17 cellular contexts compared by ENCODE assay signal in the genomic region with DNA sequence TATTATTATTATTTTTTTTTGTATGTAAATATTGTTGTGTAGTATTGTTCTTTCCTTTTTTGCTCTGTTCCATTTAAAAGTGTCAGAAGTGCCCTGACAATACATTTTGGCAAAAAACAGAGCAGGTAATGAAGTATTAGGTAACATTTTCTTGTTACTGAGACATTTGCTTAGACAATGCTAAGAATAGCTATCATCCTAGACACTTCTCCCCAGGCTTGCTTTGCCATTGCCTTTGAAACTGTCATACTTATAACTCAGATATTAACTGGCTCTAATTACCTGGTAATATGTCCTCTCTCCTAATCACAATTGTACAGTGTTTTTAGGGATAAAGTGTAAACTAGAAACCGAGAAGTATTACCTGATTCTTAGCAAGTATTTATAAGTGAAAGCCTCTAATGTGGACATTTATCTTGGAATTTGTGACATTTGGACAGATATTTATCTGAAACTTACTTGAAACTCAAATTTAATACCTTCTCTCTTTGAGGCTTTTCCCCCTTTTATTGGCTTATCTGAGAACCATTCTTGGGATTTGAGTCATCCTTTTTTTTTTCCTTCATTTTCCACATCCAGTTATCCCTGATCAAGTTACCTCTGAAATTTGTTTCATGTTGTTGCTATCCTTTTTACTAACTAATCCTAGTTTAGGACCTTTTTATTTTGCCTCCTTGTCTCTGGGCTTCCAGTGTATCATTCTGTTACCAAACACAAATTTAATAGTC. TPM values are rescaled to one million over a fixed set of nuclear protein-coding genes. Genes with fewer than 3 reads are reported as not detected.
DNase-seq lines count a peak whose midpoint lies in the region; ATAC-seq and TF ChIP-seq lines count a peak whose summit lies in the region.
"Had no signal": no experiment of that assay in that cellular context is flagged by ENCODE, and none has a peak within 500 bp of the region (broad histone marks: within the 10 kb centered on the region; RNA-seq: fewer than 3 reads in every experiment).

No MANE protein-coding gene starts in this region.

- peaks cover 10% of the 10 kb centered on the region for H3K36me3 Mint-ChIP-seq in memory B cell
- H3K36me3 Mint-ChIP-seq in activated T-helper 1 cell treated with anti-CD3 and anti-CD28 coated beads, Interleukin-12 subunit alpha, Interleukin-12 subunit beta, Interleukin-2, Interleukin-4 antibody, amounts not matched to agents 30 ng/mL and 10 ng/mL and 1 ng/mL, durations not matched to agents 14 hours and 24 hours and 36 hours (ENCODE audit: low read depth), result peaks cover 17% of the 10 kb centered on the region

- H3K4me1 ChIP-seq in adipocyte (ENCODE audit: control insufficient read depth, insufficient read depth, low read length) (peaks cover 29% of the 10 kb centered on the region), tibial artery (peaks cover 0 to 83% (median 42%) of the 10 kb centered on the region in 4 donors)

- H3K9ac ChIP-seq in adipocyte (ENCODE audit: low read length), result no peak overlapping the region

- peaks cover 36% of the 10 kb centered on the region for H3K4me1 Mint-ChIP-seq in memory B cell
- H3K4me1 Mint-ChIP-seq in activated T-helper 1 cell treated with anti-CD3 and anti-CD28 coated beads, Interleukin-12 subunit alpha, Interleukin-12 subunit beta, Interleukin-2, Interleukin-4 antibody, amounts not matched to agents 30 ng/mL and 10 ng/mL and 1 ng/mL, durations not matched to agents 14 hours and 24 hours and 36 hours (ENCODE audit: low read depth), result peaks cover 27% of the 10 kb centered on the region

- H3K27ac Mint-ChIP-seq in memory B cell, result peak overlapping the region; percentile 56
- H3K27ac Mint-ChIP-seq in activated T-helper 1 cell treated with anti-CD3 and anti-CD28 coated beads, Interleukin-12 subunit alpha, Interleukin-12 subunit beta, Interleukin-2, Interleukin-4 antibody, amounts not matched to agents 30 ng/mL and 10 ng/mL and 1 ng/mL, durations not matched to agents 14 hours and 24 hours and 36 hours, result no peak overlapping the region
- H3K27ac Mint-ChIP-seq: activated CD4-positive, alpha-beta T cell treated with anti-CD3 and anti-CD28 coated beads, Interleukin-2, amount 10 ng/mL, durations not matched to agents 7 days and 5 days; activated naive CD4-positive, alpha-beta T cell treated with anti-CD3 and anti-CD28 coated beads, Interleukin-2, amount 10 ng/mL, durations not matched to agents 7 days and 5 days had no signal

- H3K27me3 ChIP-seq in adipocyte (replicated peaks; ENCODE audit: control insufficient read depth, insufficient read depth, low read length) (no peaks in the 10 kb centered on the region), tibial artery (no peaks in the 10 kb centered on the region)
- H3K27me3 ChIP-seq: pancreas had no signal

- intact Hi-C loops in activated T-helper 1 cell treated with anti-CD3 and anti-CD28 coated beads, Interleukin-12 subunit alpha, Interleukin-12 subunit beta, Interleukin-2, Interleukin-4 antibody, amounts not matched to agents 30 ng/mL and 10 ng/mL and 1 ng/mL, durations not matched to agents 14 hours and 24 hours and 36 hours (cut with micrococcal nuclease), result no loop called here
- intact Hi-C loops in tibial artery (cut with DNase I; ENCODE audit: low total_unique reads), result no loop called here

- H3K9me3 ChIP-seq in adipocyte (ENCODE audit: control insufficient read depth, low read length) (no peaks in the 10 kb centered on the region), tibial artery (no peaks in the 10 kb centered on the region)
- H3K9me3 ChIP-seq: pancreas had no signal

- no peak for TF ChIP-seq CTCF in tibial artery (IDR thresholded peaks at IDR 0.05)

- no peak overlapping the region for H3K4me3 Mint-ChIP-seq in memory B cell
- no peak overlapping the region for H3K4me3 Mint-ChIP-seq in activated T-helper 1 cell treated with anti-CD3 and anti-CD28 coated beads, Interleukin-12 subunit alpha, Interleukin-12 subunit beta, Interleukin-2, Interleukin-4 antibody, amounts not matched to agents 30 ng/mL and 10 ng/mL and 1 ng/mL, durations not matched to agents 14 hours and 24 hours and 36 hours
- H3K4me3 Mint-ChIP-seq: activated CD4-positive, alpha-beta T cell treated with anti-CD3 and anti-CD28 coated beads, Interleukin-2, amount 10 ng/mL, durations not matched to agents 7 days and 5 days; activated naive CD4-positive, alpha-beta T cell treated with anti-CD3 and anti-CD28 coated beads, Interleukin-2, amount 10 ng/mL, durations not matched to agents 7 days and 5 days had no signal

- no peak overlapping the region for H3K27ac ChIP-seq in tibial artery
- H3K27ac ChIP-seq: pancreas, SK-N-MC had no signal

- ATAC-seq in memory B cell (ENCODE audit: low read depth), result no peak
- no peak for ATAC-seq in GM18870 (IDR thresholded peaks at IDR 0.05; ENCODE audit: unreplicated experiment)
- ATAC-seq: pancreas had no signal

- H3K9me3 Mint-ChIP-seq in memory B cell, result no peaks in the 10 kb centered on the region
- H3K9me3 Mint-ChIP-seq in activated T-helper 1 cell treated with anti-CD3 and anti-CD28 coated beads, Interleukin-12 subunit alpha, Interleukin-12 subunit beta, Interleukin-2, Interleukin-4 antibody, amounts not matched to agents 30 ng/mL and 10 ng/mL and 1 ng/mL, durations not matched to agents 14 hours and 24 hours and 36 hours, result no peaks in the 10 kb centered on the region
- H3K9me3 Mint-ChIP-seq: activated CD4-positive, alpha-beta T cell treated with anti-CD3 and anti-CD28 coated beads, Interleukin-2, amount 10 ng/mL, durations not matched to agents 7 days and 5 days; activated naive CD4-positive, alpha-beta T cell treated with anti-CD3 and anti-CD28 coated beads, Interleukin-2, amount 10 ng/mL, durations not matched to agents 7 days and 5 days had no signal

- in situ Hi-C loops in ACHN (cut with HindIII; ENCODE audit: low pct_ligation_motif_present, low pct_unique_long_range_greater_than_20kb, low sequenced_read_pairs), result no loop called here

- peak; percentile 4 for DNase-seq in ACHN
- peak; percentile 22 for DNase-seq in HCEC 1CT
- peak; percentile 52 for DNase-seq in adipocyte (ENCODE audit: low read depth)
- DNase-seq in memory B cell (ENCODE audit: low spot score in 2 of 2), result no peak
- no peak for DNase-seq in activated T-helper 1 cell treated with anti-CD3 and anti-CD28 coated beads, Interleukin-12 subunit alpha, Interleukin-12 subunit beta, Interleukin-2, Interleukin-4 antibody, amounts not matched to agents 30 ng/mL and 10 ng/mL and 1 ng/mL, durations not matched to agents 14 hours and 24 hours and 36 hours (ENCODE audit: low spot score)
- no peak for DNase-seq in tibial artery
- DNase-seq in NCI-H2081 (lab: John Stamatoyannopoulos, UW), result no peak
- DNase-seq: activated CD4-positive, alpha-beta T cell treated with anti-CD3 and anti-CD28 coated beads, Interleukin-2, amount 10 ng/mL, durations not matched to agents 7 days and 5 days; activated naive CD4-positive, alpha-beta T cell treated with anti-CD3 and anti-CD28 coated beads, Interleukin-2, amount 10 ng/mL, durations not matched to agents 7 days and 5 days; effector CD8-positive, alpha-beta T cell; left cardiac atrium; NCI-H1092 treated with DMSO at 0.1 percent for 48 hours; NCI-H69; pancreas; small intestine had no signal

- H3K4me3 ChIP-seq in adipocyte (ENCODE audit: low read length) (no peak overlapping the region), tibial artery (no peak overlapping the region)
- H3K4me3 ChIP-seq: pancreas, SK-N-MC had no signal

- no peaks in the 10 kb centered on the region for H3K36me3 ChIP-seq in adipocyte (ENCODE audit: control insufficient read depth, insufficient read depth, low read length, severe bottlenecking)
- no peaks in the 10 kb centered on the region for H3K36me3 ChIP-seq in tibial artery
- H3K36me3 ChIP-seq: pancreas had no signal

- no peaks in the 10 kb centered on the region for H3K27me3 Mint-ChIP-seq in memory B cell
- H3K27me3 Mint-ChIP-seq in activated T-helper 1 cell treated with anti-CD3 and anti-CD28 coated beads, Interleukin-12 subunit alpha, Interleukin-12 subunit beta, Interleukin-2, Interleukin-4 antibody, amounts not matched to agents 30 ng/mL and 10 ng/mL and 1 ng/mL, durations not matched to agents 14 hours and 24 hours and 36 hours (ENCODE audit: insufficient read depth), result no peaks in the 10 kb centered on the region
- H3K27me3 Mint-ChIP-seq: activated CD4-positive, alpha-beta T cell treated with anti-CD3 and anti-CD28 coated beads, Interleukin-2, amount 10 ng/mL, durations not matched to agents 7 days and 5 days; activated naive CD4-positive, alpha-beta T cell treated with anti-CD3 and anti-CD28 coated beads, Interleukin-2, amount 10 ng/mL, durations not matched to agents 7 days and 5 days had no signal

RNA-seq across cellular contexts. Expression of gene ARIH1, which starts 13.1 kb away (rescaled TPM):
- total RNA-seq in activated T-helper 1 cell treated with anti-CD3 and anti-CD28 coated beads, Interleukin-12 subunit alpha, Interleukin-12 subunit beta, Interleukin-2, Interleukin-4 antibody, amounts not matched to agents 30 ng/mL and 10 ng/mL and 1 ng/mL, durations not matched to agents 14 hours and 24 hours and 36 hours, result 140 and 144 TPM in 2 replicates

Comparison
In these comparisons a context has a peak if more than half of its experiments do, and no peak if none do; other contexts are left out.
1. DNase-seq: peak in ACHN (single experiment), HCEC 1CT (single experiment) and adipocyte (single experiment); none in memory B cell (0 of 2), activated T-helper 1 cell treated with anti-CD3 and anti-CD28 coated beads, Interleukin-12 subunit alpha, Interleukin-12 subunit beta, Interleukin-2, Interleukin-4 antibody, amounts not matched to agents 30 ng/mL and 10 ng/mL and 1 ng/mL, durations not matched to agents 14 hours and 24 hours and 36 hours (single experiment), tibial artery (0 of 2) and NCI-H2081 (0 of 2).